8 cellular contexts compared by ENCODE assay signal in genomic region chr14:94485944-94486841, GRCh38. TPM values are rescaled to one million over a fixed set of nuclear protein-coding genes. Genes with fewer than 3 reads are reported as not detected.
A peak's percentile ranks its signal among the peaks of the same experiment; 100 is the strongest.
DNase-seq lines count a peak whose midpoint lies in the region; ATAC-seq and TF ChIP-seq lines count a peak whose summit lies in the region.

No MANE protein-coding gene starts in this region.

- peaks cover 3 to 7% of the 10 kb centered on the region in 2 donors for H3K4me1 ChIP-seq in thoracic aorta (ENCODE audit: control insufficient read depth in 1 of 2, low read depth in 2 of 2)

- H3K4me3 ChIP-seq in fibroblast of mammary gland (ENCODE audit: control insufficient read depth, low read depth, low read length) = no peak overlapping the region
- peak overlapping the region; percentile 22 for H3K4me3 ChIP-seq in thoracic aorta

- H3K27me3 ChIP-seq in thoracic aorta (replicated peaks; ENCODE audit: insufficient read depth) = no peaks in the 10 kb centered on the region

- H3K27ac Mint-ChIP-seq in naive thymus-derived CD8-positive, alpha-beta T cell = peak overlapping the region in 1 of 10 donors; percentile 2

- DNase-seq in COR-L47 (lab: John Stamatoyannopoulos, UW) = peak; percentile 29
- DNase-seq in NCI-H526 (lab: John Stamatoyannopoulos, UW) = peak; percentile 73 to 81
- DNase-seq in activated T-cell treated with anti-CD3 and anti-CD28 coated beads for 4 hours = peak; percentile 31
- DNase-seq in fibroblast of mammary gland (ENCODE audit: low read depth) = peak; percentile 62
- peak in 7 of 10 donors; percentile 15 to 29 (median 24) for DNase-seq in naive thymus-derived CD8-positive, alpha-beta T cell
- DNase-seq in thoracic aorta (ENCODE audit: low spot score) = no peak

- H3K9me3 ChIP-seq in thoracic aorta = no peaks in the 10 kb centered on the region

- TF ChIP-seq CTCF in fibroblast of mammary gland (conservative IDR thresholded peaks at IDR 0.05; ENCODE audit: control insufficient read depth, insufficient read depth, low read depth, low read length) = peak; percentile 98
- TF ChIP-seq CTCF in thoracic aorta (IDR thresholded peaks at IDR 0.05) = peak; percentile 94

- no peaks in the 10 kb centered on the region for H3K9me3 Mint-ChIP-seq in naive thymus-derived CD8-positive, alpha-beta T cell

- H3K4me1 Mint-ChIP-seq in naive thymus-derived CD8-positive, alpha-beta T cell = peaks cover 0 to 4% (median 0%) of the 10 kb centered on the region in 4 donors

- H3K36me3 ChIP-seq in thoracic aorta = no peaks in the 10 kb centered on the region

- H3K27ac ChIP-seq in thoracic aorta = no peak overlapping the region

- H3K27me3 Mint-ChIP-seq in naive thymus-derived CD8-positive, alpha-beta T cell = peaks cover 9 to 57% (median 29%) of the 10 kb centered on the region in 5 donors

- H3K36me3 Mint-ChIP-seq in naive thymus-derived CD8-positive, alpha-beta T cell = no peaks in the 10 kb centered on the region

- ATAC-seq in GM21737 (IDR thresholded peaks at IDR 0.05; ENCODE audit: unreplicated experiment) (peak; percentile 43), thoracic aorta (ENCODE audit: insufficient number of reproducible peaks, low FRiP score, low read depth) (no peak), GM21576 (IDR thresholded peaks at IDR 0.05; ENCODE audit: unreplicated experiment) (no peak)
- no peak for ATAC-seq in naive thymus-derived CD8-positive, alpha-beta T cell

- H3K4me3 Mint-ChIP-seq in naive thymus-derived CD8-positive, alpha-beta T cell = no peak overlapping the region

- POLR2A ChIA-PET in naive thymus-derived CD8-positive, alpha-beta T cell (lab: Charles Lee) = no interaction called here

RNA-seq across cellular contexts. Expression of gene SERPINA9, which starts 10.2 kb away (rescaled TPM):
- not detected for total RNA-seq in naive thymus-derived CD8-positive, alpha-beta T cell
- not detected for polyA plus RNA-seq in naive thymus-derived CD8-positive, alpha-beta T cell
- total RNA-seq in thoracic aorta = 1 to 10 TPM in 1 of 2 donors, not detected in 1; 2.3 TPM

RNA-seq across cellular contexts. Expression of gene SERPINA12, which starts 23.1 kb away (rescaled TPM):
- not detected for total RNA-seq in naive thymus-derived CD8-positive, alpha-beta T cell
- polyA plus RNA-seq in naive thymus-derived CD8-positive, alpha-beta T cell = not detected
- not detected for total RNA-seq in thoracic aorta

RNA-seq across cellular contexts. Expression of gene SERPINA11, which starts 33.6 kb away (rescaled TPM):
- not detected for total RNA-seq in naive thymus-derived CD8-positive, alpha-beta T cell
- not detected for polyA plus RNA-seq in naive thymus-derived CD8-positive, alpha-beta T cell
- not detected for total RNA-seq in thoracic aorta
